15 cellular contexts compared by ENCODE assay signal in genomic region chr6:155253337-155253736, GRCh38. TPM values are rescaled to one million over a fixed set of nuclear protein-coding genes. Genes with fewer than 3 reads are reported as not detected.
DNase-seq lines count a peak whose midpoint lies in the region; ATAC-seq lines count a peak whose summit lies in the region.
"Had no signal": no experiment of that assay in that cellular context is flagged by ENCODE, and none has a peak within 500 bp of the region (broad histone marks: within the 10 kb centered on the region; RNA-seq: fewer than 3 reads in every experiment).

No MANE protein-coding gene starts in this region.

- H2BK120ac ChIP-seq in mesenchymal stem cell (ENCODE audit: low read depth, low read length), result no peak overlapping the region

- peak overlapping the region; percentile 2 for H4K8ac ChIP-seq in mesenchymal stem cell (ENCODE audit: low read length)

- peaks cover 70% of the 10 kb centered on the region for H3K36me3 Mint-ChIP-seq in stimulated activated naive CD8-positive, alpha-beta T cell treated with anti-CD3 and anti-CD28 coated beads, Interleukin-15, Interleukin-2, amounts not matched to agents 100 ng/mL and 50 ng/mL, for 24 hours (ENCODE audit: low read depth)
- peaks cover 29% of the 10 kb centered on the region for H3K36me3 Mint-ChIP-seq in central memory CD8-positive, alpha-beta T cell (ENCODE audit: insufficient read depth)

- no peak overlapping the region for H2AK5ac ChIP-seq in mesenchymal stem cell (ENCODE audit: low read length, severe bottlenecking)

- H3K36me3 ChIP-seq in mesenchymal stem cell (ENCODE audit: control insufficient read depth in 1 of 2, insufficient read depth in 2 of 2, low read depth in 1 of 2, low read length in 2 of 2), result peaks cover 20 to 82% of the 10 kb centered on the region in 2 experiments
- H3K36me3 ChIP-seq: prostate gland had no signal

- DNase-seq in stimulated activated naive CD8-positive, alpha-beta T cell treated with anti-CD3 and anti-CD28 coated beads, Interleukin-15, Interleukin-2, amounts not matched to agents 100 U/mL and 50 U/mL, for 24 hours, result no peak
- no peak for DNase-seq in central memory CD8-positive, alpha-beta T cell (ENCODE audit: low spot score in 2 of 2)
- DNase-seq in mesenchymal stem cell, result no peak
- no peak for DNase-seq in NCI-H1092 treated with DMSO at 0.1 percent for 48 hours (lab: John Stamatoyannopoulos, UW)
- no peak for DNase-seq in GOT3 (lab: John Stamatoyannopoulos, UW)
- DNase-seq in AG08396 (ENCODE audit: low spot score), result no peak
- DNase-seq: activated CD8-positive, alpha-beta memory T cell treated with anti-CD3 and anti-CD28 coated beads, Interleukin-2, amount 50 U/mL, for 48 hours; dermis blood vessel endothelial cell; immature natural killer cell; NCI-H2227 treated with DMSO at 0.1 percent for 48 hours; WERI-Rb-1 had no signal

- H3K23ac ChIP-seq in mesenchymal stem cell (ENCODE audit: low read length in 2 of 2), result no peak overlapping the region

- peaks cover 4% of the 10 kb centered on the region for H3K4me1 Mint-ChIP-seq in stimulated activated naive CD8-positive, alpha-beta T cell treated with anti-CD3 and anti-CD28 coated beads, Interleukin-15, Interleukin-2, amounts not matched to agents 100 ng/mL and 50 ng/mL, for 24 hours (ENCODE audit: low read depth)
- no peaks in the 10 kb centered on the region for H3K4me1 Mint-ChIP-seq in central memory CD8-positive, alpha-beta T cell

- H4K91ac ChIP-seq in mesenchymal stem cell (ENCODE audit: low read length), result no peak overlapping the region

- no peaks in the 10 kb centered on the region for H3K27me3 Mint-ChIP-seq in stimulated activated naive CD8-positive, alpha-beta T cell treated with anti-CD3 and anti-CD28 coated beads, Interleukin-15, Interleukin-2, amounts not matched to agents 100 ng/mL and 50 ng/mL, for 24 hours
- no peaks in the 10 kb centered on the region for H3K27me3 Mint-ChIP-seq in central memory CD8-positive, alpha-beta T cell

- H3K27ac ChIP-seq in mesenchymal stem cell (ENCODE audit: low read length, poor library complexity, severe bottlenecking), result no peak overlapping the region
- H3K27ac ChIP-seq: prostate gland, upper lobe of left lung, WERI-Rb-1 had no signal

- H3K4ac ChIP-seq in mesenchymal stem cell (ENCODE audit: low read depth in 1 of 2, low read length in 2 of 2), result no peak overlapping the region

- H3K4me3 ChIP-seq in mesenchymal stem cell (ENCODE audit: insufficient read depth in 1 of 2, low read depth in 1 of 2, low read length in 2 of 2), result no peak overlapping the region
- H3K4me3 ChIP-seq: prostate gland, upper lobe of left lung had no signal

- no peaks in the 10 kb centered on the region for H3K27me3 ChIP-seq in mesenchymal stem cell (ENCODE audit: control insufficient read depth in 1 of 2, insufficient read depth in 1 of 2, low read length in 2 of 2)
- H3K27me3 ChIP-seq: upper lobe of left lung had no signal

- peaks cover 4% of the 10 kb centered on the region for H3K4me1 ChIP-seq in mesenchymal stem cell (ENCODE audit: control insufficient read depth, insufficient read depth, low read depth, low read length)
- H3K4me1 ChIP-seq: prostate gland, upper lobe of left lung had no signal

- no peak overlapping the region for H2BK12ac ChIP-seq in mesenchymal stem cell (ENCODE audit: low read length in 2 of 2)

- H3K9me3 Mint-ChIP-seq in stimulated activated naive CD8-positive, alpha-beta T cell treated with anti-CD3 and anti-CD28 coated beads, Interleukin-15, Interleukin-2, amounts not matched to agents 100 ng/mL and 50 ng/mL, for 24 hours, result no peaks in the 10 kb centered on the region
- H3K9me3 Mint-ChIP-seq in central memory CD8-positive, alpha-beta T cell, result no peaks in the 10 kb centered on the region
- H3K9me3 Mint-ChIP-seq: immature natural killer cell had no signal

- no peak for ATAC-seq in stimulated activated naive CD8-positive, alpha-beta T cell treated with anti-CD3 and anti-CD28 coated beads, Interleukin-15, Interleukin-2, amounts not matched to agents 100 U/mL and 50 U/mL, for 24 hours
- ATAC-seq in central memory CD8-positive, alpha-beta T cell (replicated peaks; ENCODE audit: extremely low read depth, poor library complexity, severe bottlenecking), result no peak
- no peak for ATAC-seq in GM21515 (IDR thresholded peaks at IDR 0.05; ENCODE audit: unreplicated experiment)

- no peak overlapping the region for H3K18ac ChIP-seq in mesenchymal stem cell (ENCODE audit: low read depth in 1 of 2, low read length in 2 of 2)

- peaks cover 1% of the 10 kb centered on the region for H3K79me1 ChIP-seq in mesenchymal stem cell (replicated peaks; ENCODE audit: low read length, poor library complexity, severe bottlenecking)

- no peaks in the 10 kb centered on the region for H3K9me3 ChIP-seq in mesenchymal stem cell (ENCODE audit: control insufficient read depth, low read length)
- H3K9me3 ChIP-seq: prostate gland, upper lobe of left lung had no signal

- WGBS in mesenchymal stem cell, result no CpG with 5 or more reads among the region's 1 CpG

- H2BK5ac ChIP-seq in mesenchymal stem cell (ENCODE audit: low read depth, low read length, poor library complexity, severe bottlenecking), result no peak overlapping the region

- H2AFZ ChIP-seq in mesenchymal stem cell (ENCODE audit: low read depth, low read length), result no peak overlapping the region

- H3K4me2 ChIP-seq in mesenchymal stem cell (ENCODE audit: low read length, poor library complexity, severe bottlenecking), result no peak overlapping the region

- H3K9ac ChIP-seq in mesenchymal stem cell (ENCODE audit: low read length), result no peak overlapping the region

- H3K14ac ChIP-seq in mesenchymal stem cell (ENCODE audit: low read length in 2 of 2), result no peak overlapping the region

- peak overlapping the region; percentile 6 for H3K27ac Mint-ChIP-seq in stimulated activated naive CD8-positive, alpha-beta T cell treated with anti-CD3 and anti-CD28 coated beads, Interleukin-15, Interleukin-2, amounts not matched to agents 100 ng/mL and 50 ng/mL, for 24 hours
- peak overlapping the region; percentile 44 for H3K27ac Mint-ChIP-seq in central memory CD8-positive, alpha-beta T cell (ENCODE audit: low read depth)

- no peak overlapping the region for H3K4me3 Mint-ChIP-seq in stimulated activated naive CD8-positive, alpha-beta T cell treated with anti-CD3 and anti-CD28 coated beads, Interleukin-15, Interleukin-2, amounts not matched to agents 100 ng/mL and 50 ng/mL, for 24 hours
- no peak overlapping the region for H3K4me3 Mint-ChIP-seq in central memory CD8-positive, alpha-beta T cell
- H3K4me3 Mint-ChIP-seq: immature natural killer cell had no signal

- no peak overlapping the region for H2BK15ac ChIP-seq in mesenchymal stem cell (ENCODE audit: low read depth, poor library complexity, severe bottlenecking)

RNA-seq across cellular contexts. Expression of gene CLDN20, which starts 10.5 kb away (rescaled TPM):
- polyA plus RNA-seq in mesenchymal stem cell (2013, experiment 1 of 2), result 0.10 TPM
- not detected for polyA plus RNA-seq in mesenchymal stem cell (2013, experiment 2 of 2)
- polyA plus RNA-seq: immature natural killer cell had no signal
